Comparison of ENCODE assay signal across 8 cellular contexts in the genomic region with DNA sequence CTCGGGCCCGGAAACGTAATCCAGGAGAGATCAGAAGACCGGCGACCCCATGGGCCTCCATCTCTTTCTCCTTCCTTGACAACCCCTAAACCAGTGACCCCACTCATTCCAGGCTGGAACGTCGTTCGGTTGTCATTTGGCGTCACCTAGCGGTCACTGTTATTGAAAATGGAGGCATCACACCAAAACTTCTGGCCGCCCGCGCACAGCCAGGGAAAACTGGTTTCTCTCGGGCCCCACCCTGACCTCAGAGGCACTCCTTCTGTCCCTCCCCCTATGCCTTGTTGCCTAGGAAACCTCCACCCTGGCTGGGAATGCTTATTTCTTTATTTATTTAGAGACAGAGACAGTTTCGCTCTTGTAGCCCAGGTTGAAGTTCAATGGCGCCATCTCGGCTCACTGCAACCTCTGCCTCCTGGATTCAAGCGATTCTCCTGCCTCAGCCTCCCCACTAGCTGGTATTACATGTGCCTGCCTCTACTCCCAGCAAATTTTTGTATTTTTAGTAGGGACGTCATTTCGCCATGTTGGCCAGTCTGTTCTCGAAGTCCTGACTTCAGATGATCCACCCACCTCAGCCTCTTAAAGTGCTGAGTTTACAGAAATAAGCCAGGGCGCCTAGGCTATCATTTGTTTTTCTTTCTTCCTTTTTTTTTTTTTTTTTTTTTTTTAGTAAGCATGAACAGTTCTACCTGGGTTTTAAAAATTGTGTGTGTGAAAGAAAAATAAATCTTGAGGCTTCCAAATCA.
DNase-seq lines count a peak whose midpoint lies in the region; ATAC-seq and TF ChIP-seq lines count a peak whose summit lies in the region.
"Not testable (repeated sequence)": the region's sequence is repeated elsewhere in the genome, so short reads cannot be mapped to it uniquely, and the experiment has no call there.

No MANE protein-coding gene starts in this region.

- in situ Hi-C loops in gastrocnemius medialis (cut with MboI; ENCODE audit: low sequenced_read_pairs in 4 of 4), result not testable (repeated sequence)

- H3K36me3 ChIP-seq in gastrocnemius medialis, result not testable (repeated sequence)

- not testable (repeated sequence) for H3K27ac ChIP-seq in right cardiac atrium (ENCODE audit: low read length); gastrocnemius medialis

- intact Hi-C loops in right cardiac atrium (cut with DNase I); gastrocnemius medialis (cut with DNase I; ENCODE audit: low total_unique reads): not testable (repeated sequence)

- DNase-seq in activated T-cell treated with anti-CD3 and anti-CD28 coated beads, Interleukin-2, amount 50 U/mL, for 72 hours; right cardiac atrium; gastrocnemius medialis: not testable (repeated sequence)

- not testable (repeated sequence) for H3K27me3 Mint-ChIP-seq in activated T-cell treated with anti-CD3 and anti-CD28 coated beads, Interleukin-2, amount 50 U/mL, for 72 hours (ENCODE audit: low read depth)

- H3K9me3 Mint-ChIP-seq in activated T-cell treated with anti-CD3 and anti-CD28 coated beads, Interleukin-2, amount 50 U/mL, for 72 hours, result not testable (repeated sequence)

- not testable (repeated sequence) for H3K9me3 ChIP-seq in right cardiac atrium (ENCODE audit: control insufficient read depth, low read length); gastrocnemius medialis

- not testable (repeated sequence) for H3K4me1 ChIP-seq in right cardiac atrium (ENCODE audit: control insufficient read depth, insufficient read depth, low read length); gastrocnemius medialis

- not testable (repeated sequence) for H3K4me1 Mint-ChIP-seq in activated T-cell treated with anti-CD3 and anti-CD28 coated beads, Interleukin-2, amount 50 U/mL, for 72 hours (ENCODE audit: low read depth)

- H3K36me3 Mint-ChIP-seq in activated T-cell treated with anti-CD3 and anti-CD28 coated beads, Interleukin-2, amount 50 U/mL, for 72 hours (ENCODE audit: insufficient read depth in 2 of 2), result not testable (repeated sequence)

- WGBS in right cardiac atrium, result no CpG with 5 or more reads among the region's 22 CpGs

- H3K27ac Mint-ChIP-seq in activated T-cell treated with anti-CD3 and anti-CD28 coated beads, Interleukin-2, amount 50 U/mL, for 72 hours, result not testable (repeated sequence)

- not testable (repeated sequence) for TF ChIP-seq CTCF in gastrocnemius medialis (IDR thresholded peaks at IDR 0.05 in 4 of 5, conservative IDR thresholded peaks at IDR 0.05 in 1 of 5)

- not testable (repeated sequence) for TF ChIP-seq POLR2A in gastrocnemius medialis (IDR thresholded peaks at IDR 0.05)

- H3K4me3 Mint-ChIP-seq in activated T-cell treated with anti-CD3 and anti-CD28 coated beads, Interleukin-2, amount 50 U/mL, for 72 hours, result not testable (repeated sequence)

- ATAC-seq in GM18498 (IDR thresholded peaks at IDR 0.05; ENCODE audit: unreplicated experiment) (peak; percentile 61), GM19452 (IDR thresholded peaks at IDR 0.05; ENCODE audit: unreplicated experiment) (peak; percentile 50), GM21825 (IDR thresholded peaks at IDR 0.05; ENCODE audit: unreplicated experiment) (peak; percentile 59), HG03039 (IDR thresholded peaks at IDR 0.05; ENCODE audit: unreplicated experiment) (peak; percentile 50), HG03521 (IDR thresholded peaks at IDR 0.05; ENCODE audit: unreplicated experiment) (peak; percentile 66), right cardiac atrium (peak; percentile 85 to 90), gastrocnemius medialis (peak; percentile 37 to 43)
- peak; percentile 69 to 73 for ATAC-seq in activated T-cell treated with anti-CD3 and anti-CD28 coated beads, Interleukin-2, amount 50 U/mL, for 72 hours (replicated peaks in 1 of 2)

- not testable (repeated sequence) for H3K4me3 ChIP-seq in right cardiac atrium (ENCODE audit: low read length); gastrocnemius medialis

- not testable (repeated sequence) for H3K27me3 ChIP-seq in right cardiac atrium (ENCODE audit: control insufficient read depth, insufficient read depth); gastrocnemius medialis
